Comparison of ENCODE assay signal across 8 cellular contexts in genomic region chr17:58121925-58122324, GRCh38. TPM values are rescaled to one million over a fixed set of nuclear protein-coding genes. Genes with fewer than 3 reads are reported as not detected.
A peak's percentile ranks its signal among the peaks of the same experiment; 100 is the strongest.
DNase-seq lines count a peak whose midpoint lies in the region; ATAC-seq, FAIRE-seq and TF ChIP-seq lines count a peak whose summit lies in the region.

No MANE protein-coding gene starts in this region.

- peak; percentile 84 for FAIRE-seq in K562 (lab: Jason Lieb, UNC)

- H3K27me3 ChIP-seq in K562 (ENCODE audit: control insufficient read depth in 2 of 2, insufficient read depth in 2 of 2, low read length in 2 of 2), result peaks cover 2 to 4% of the 10 kb centered on the region in 2 experiments; a peak in 3 of 5 replicates
- no peaks in the 10 kb centered on the region for H3K27me3 ChIP-seq in right atrium auricular region
- H3K27me3 ChIP-seq in psoas muscle (ENCODE audit: insufficient read depth in 3 of 3, low read length in 2 of 3), result peaks cover 0 to 4% (median 0%) of the 10 kb centered on the region in 3 donors

- H3K27me3 Mint-ChIP-seq in neural crest cell (ENCODE audit: low read depth), result peaks cover 59% of the 10 kb centered on the region

- H3K36me3 ChIP-seq in K562 (ENCODE audit: control insufficient read depth, insufficient read depth, low read length) (no peaks in the 10 kb centered on the region), right atrium auricular region (no peaks in the 10 kb centered on the region), psoas muscle (ENCODE audit: insufficient read depth in 1 of 2, low read depth in 1 of 2) (no peaks in the 10 kb centered on the region)

- ATAC-seq in K562, result peak; percentile 75
- ATAC-seq in GM18870 (IDR thresholded peaks at IDR 0.05; ENCODE audit: unreplicated experiment), result no peak
- ATAC-seq in psoas muscle, result no peak

- H4K20me1 ChIP-seq in K562 (replicated peaks; ENCODE audit: control insufficient read depth, insufficient read depth, low read length), result no peaks in the 10 kb centered on the region

- H3K27ac Mint-ChIP-seq in neural crest cell (ENCODE audit: unreplicated experiment), result no peak overlapping the region

- TF ChIP-seq CTCF in GM12864 (IDR thresholded peaks at IDR 0.05; ENCODE audit: low read depth, low read length, missing control alignments), result peak; percentile 18
- peak; percentile 63 to 94 (median 87) for TF ChIP-seq CTCF in K562 (IDR thresholded peaks at IDR 0.05 in 2 of 3, conservative IDR thresholded peaks at IDR 0.05 in 1 of 3; ENCODE audit: insufficient read depth in 2 of 3, low read depth in 1 of 3, low read length in 3 of 3)
- TF ChIP-seq CTCF in neural crest cell (conservative IDR thresholded peaks at IDR 0.05), result peak; percentile 48
- no peak for TF ChIP-seq CTCF in right atrium auricular region (IDR thresholded peaks at IDR 0.05)
- no peak for TF ChIP-seq CTCF in psoas muscle (IDR thresholded peaks at IDR 0.05)

- H3K9me3 ChIP-seq in K562 (replicated peaks; ENCODE audit: control insufficient read depth, insufficient read depth, low read depth, low read length), result no peaks in the 10 kb centered on the region
- no peaks in the 10 kb centered on the region for H3K9me3 ChIP-seq in right atrium auricular region
- H3K9me3 ChIP-seq in psoas muscle, result no peaks in the 10 kb centered on the region

- 0% methylated on average over 5 of the region's 5 CpGs for WGBS in K562 (ENCODE audit: insufficient coverage, low coverage, missing lambda C conversion rate)
- 54 to 66% (median 57%) methylated on average over 5 of the region's 5 CpGs for WGBS in psoas muscle, 3 donors

- no peak overlapping the region for H3K4me3 Mint-ChIP-seq in neural crest cell

- BruUV-seq in K562 (replicated peaks; lab: Mats Ljungman, UMichigan), result no TSS peak

- peak; percentile 75 to 83 for TF ChIP-seq RAD21 in K562 (CRISPR knock-in tag; conservative IDR thresholded peaks at IDR 0.05 in 1 of 2, IDR thresholded peaks at IDR 0.05 in 1 of 2)

- TF ChIP-seq EP300 in K562 (IDR thresholded peaks at IDR 0.05; ENCODE audit: low read length), result no peak

- H3K36me3 Mint-ChIP-seq in neural crest cell (ENCODE audit: low read depth), result no peaks in the 10 kb centered on the region

- DNase-seq in CD1c-positive myeloid dendritic cell (ENCODE audit: extremely low spot score) (peak; percentile 30), GM12864 (ENCODE audit: low read depth) (no peak), NOMO-1 treated with dmso at 0.1 percent for 144 hours (lab: John Stamatoyannopoulos, UW; ENCODE audit: unreplicated experiment) (peak; percentile 0), K562 (ENCODE audit: extremely low read depth in 1 of 4, low spot score in 3 of 4) (peak; percentile 17 to 60 (median 30)), neural crest cell (ENCODE audit: low read depth, low spot score) (no peak), right atrium auricular region (ENCODE audit: low spot score) (no peak), psoas muscle (no peak)

- no peak overlapping the region for H3K27ac ChIP-seq in K562 (ENCODE audit: extremely low read depth, low read depth, low read length)
- no peak overlapping the region for H3K27ac ChIP-seq in right atrium auricular region
- no peak overlapping the region for H3K27ac ChIP-seq in psoas muscle

- peaks cover 3% of the 10 kb centered on the region for H3K9me3 Mint-ChIP-seq in neural crest cell

- no peaks in the 10 kb centered on the region for H3K4me1 Mint-ChIP-seq in neural crest cell

- H3K9me1 ChIP-seq in K562 (ENCODE audit: control insufficient read depth, insufficient read depth, low read length), result no peaks in the 10 kb centered on the region

- H3K4me1 ChIP-seq in K562 (replicated peaks in 1 of 2; ENCODE audit: control insufficient read depth in 2 of 2, insufficient read depth in 2 of 2, low read length in 2 of 2) (no peaks in the 10 kb centered on the region), right atrium auricular region (no peaks in the 10 kb centered on the region), psoas muscle (no peaks in the 10 kb centered on the region)

- H2AFZ ChIP-seq in K562 (ENCODE audit: low read depth, low read length), result no peak overlapping the region

- H3K79me2 ChIP-seq in K562 (ENCODE audit: control insufficient read depth, insufficient read depth, low read length), result no peaks in the 10 kb centered on the region

- no peak overlapping the region for H3K4me2 ChIP-seq in K562 (ENCODE audit: insufficient read depth, low read length)

- H3K9ac ChIP-seq in K562 (ENCODE audit: insufficient read depth in 1 of 2, low read depth in 2 of 2, low read length in 2 of 2), result no peak overlapping the region

- intact Hi-C loops in K562 (cut with micrococcal nuclease), result loop anchor here (1.0 to 5.0 kb wide), 3 partner anchors 50 to 325 kb away; no protein-coding TSS in a partner anchor
- intact Hi-C loops in psoas muscle (cut with DNase I), result no loop called here

- POLR2A ChIA-PET in K562 (lab: Yijun Ruan, JAX), result no interaction called here

- no peak overlapping the region for H3K4me3 ChIP-seq in GM12864 (ENCODE audit: low read depth, low read length)
- no peak overlapping the region for H3K4me3 ChIP-seq in K562
- H3K4me3 ChIP-seq in right atrium auricular region, result no peak overlapping the region
- H3K4me3 ChIP-seq in psoas muscle, result no peak overlapping the region

- in situ Hi-C loops in K562 (cut with MboI), result loop anchor here (10.0 to 25.0 kb wide), 2 partner anchors 333 to 985 kb away; no protein-coding TSS in a partner anchor

- CTCF ChIA-PET in K562 (lab: Yijun Ruan, JAX; ENCODE audit: low intra/inter-chr PET ratio), result interaction anchor here (0.6 to 1.5 kb wide), 4 partner anchors 323 to 356 kb away, joined by 3 to 12 read pairs (median 3); no protein-coding TSS in a partner anchor

- no peak for TF ChIP-seq POLR2A in K562 (conservative IDR thresholded peaks at IDR 0.05)

RNA-seq across cellular contexts. Expression of gene OR4D1, which starts 26.3 kb away (rescaled TPM):
- not detected in 2 replicates for total RNA-seq in K562 (2011; cell fraction: chromatin; rRNA removed; ENCODE audit: low replicate concordance)
- total RNA-seq in K562 (2011; cell fraction: nucleolus; rRNA removed), result not detected in 2 replicates
- not detected in 2 replicates for total RNA-seq in K562 (2011; cell fraction: nucleoplasm; rRNA removed)
- not detected in 2 replicates for total RNA-seq in K562 (2014; rRNA removed)
- not detected in 2 replicates for total RNA-seq in K562 (2014; rRNA removed; fragmentation: Illumina TruSeq; extraction: Trizol)
- not detected in 2 replicates for total RNA-seq in K562 (2015; rRNA removed; fragmentation: Illumina TruSeq; extraction: Trizol)
- total RNA-seq in K562 (2021), result not detected in 2 replicates
- polyA plus RNA-seq in K562 (2011; rRNA removed), result not detected in 2 replicates
- not detected in 2 replicates for polyA plus RNA-seq in K562 (2011; cell fraction: cytosol; rRNA removed)
- not detected in 2 replicates for polyA plus RNA-seq in K562 (2011; cell fraction: nucleus; rRNA removed)
- polyA plus RNA-seq in K562 (2012), result not detected in 2 replicates
- polyA plus RNA-seq in K562 (2014; fragmentation: Illumina TruSeq; extraction: Trizol), result not detected in 2 replicates
- polyA plus RNA-seq in K562 (2014; fragmentation: Nextera tagmentation; extraction: Ambion mirVana), result not detected
- polyA plus RNA-seq in K562 (2014; rRNA removed), result not detected in 2 replicates
- polyA minus RNA-seq in K562 (2011; rRNA and poly(A)+ RNA removed), result not detected in 2 replicates
- polyA minus RNA-seq in K562 (2011; cell fraction: cytosol; rRNA and poly(A)+ RNA removed), result not detected in 2 replicates
- polyA minus RNA-seq in K562 (2011; cell fraction: nucleus; rRNA and poly(A)+ RNA removed), result not detected in 2 replicates
- total RNA-seq in neural crest cell, result 0.12 TPM in 1 of 2 replicates, not detected in the other
- not detected for total RNA-seq in right atrium auricular region
- not detected for total RNA-seq in psoas muscle
- under 1 TPM in 2 of 3 donors, not detected in 1; 0.03 TPM for polyA plus RNA-seq in psoas muscle

RNA-seq across cellular contexts. Expression of gene DYNLL2, which starts 38.7 kb away (rescaled TPM):
- 14.2 and 14.6 TPM in 2 replicates for total RNA-seq in K562 (2011; cell fraction: chromatin; rRNA removed; ENCODE audit: low replicate concordance)
- total RNA-seq in K562 (2011; cell fraction: nucleolus; rRNA removed), result 8.4 and 9.3 TPM in 2 replicates
- 17.1 and 28.1 TPM in 2 replicates for total RNA-seq in K562 (2011; cell fraction: nucleoplasm; rRNA removed)
- 13.0 and 17.2 TPM in 2 replicates for total RNA-seq in K562 (2014; rRNA removed)
- total RNA-seq in K562 (2014; rRNA removed; fragmentation: Illumina TruSeq; extraction: Trizol), result 12.8 and 15.0 TPM in 2 replicates
- total RNA-seq in K562 (2015; rRNA removed; fragmentation: Illumina TruSeq; extraction: Trizol), result 11.2 and 11.9 TPM in 2 replicates
- total RNA-seq in K562 (2021), result 19.1 and 24.5 TPM in 2 replicates
- 12.2 and 18.4 TPM in 2 replicates for polyA plus RNA-seq in K562 (2011; rRNA removed)
- polyA plus RNA-seq in K562 (2011; cell fraction: cytosol; rRNA removed), result 11.2 and 12.5 TPM in 2 replicates
- polyA plus RNA-seq in K562 (2011; cell fraction: nucleus; rRNA removed), result 8.7 and 10.1 TPM in 2 replicates
- polyA plus RNA-seq in K562 (2012), result 19.5 and 41.0 TPM in 2 replicates
- polyA plus RNA-seq in K562 (2014; fragmentation: Illumina TruSeq; extraction: Trizol), result 23.8 and 26.0 TPM in 2 replicates
- 1 to 10 TPM; 1.8 to 2.3 TPM for polyA plus RNA-seq in K562 (2014; fragmentation: Nextera tagmentation; extraction: Ambion mirVana)
- polyA plus RNA-seq in K562 (2014; rRNA removed), result 19.9 and 22.6 TPM in 2 replicates
- 16.5 and 19.5 TPM in 2 replicates for polyA minus RNA-seq in K562 (2011; rRNA and poly(A)+ RNA removed)
- 5.9 and 10.6 TPM in 2 replicates for polyA minus RNA-seq in K562 (2011; cell fraction: cytosol; rRNA and poly(A)+ RNA removed)
- polyA minus RNA-seq in K562 (2011; cell fraction: nucleus; rRNA and poly(A)+ RNA removed), result 5.9 and 9.1 TPM in 2 replicates
- 95.9 and 99.9 TPM in 2 replicates for total RNA-seq in neural crest cell
- total RNA-seq in right atrium auricular region, result 10 to 100 TPM; 27.7 to 27.9 TPM
- total RNA-seq in psoas muscle, result 10 to 100 TPM; 45.5 to 51.1 (median 47.2) TPM
- polyA plus RNA-seq in psoas muscle, result 10 to 100 TPM; 28.9 to 84.3 (median 44.0) TPM

RNA-seq across cellular contexts. Expression of gene OR4D2, which starts 44.9 kb away (rescaled TPM):
- not detected in 2 replicates for total RNA-seq in K562 (2011; cell fraction: chromatin; rRNA removed; ENCODE audit: low replicate concordance)
- total RNA-seq in K562 (2011; cell fraction: nucleolus; rRNA removed), result not detected in 2 replicates
- total RNA-seq in K562 (2011; cell fraction: nucleoplasm; rRNA removed), result not detected in 2 replicates
- total RNA-seq in K562 (2014; rRNA removed) (not detected in 2 replicates), K562 (2014; rRNA removed; fragmentation: Illumina TruSeq; extraction: Trizol) (not detected in 2 replicates), K562 (2015; rRNA removed; fragmentation: Illumina TruSeq; extraction: Trizol) (not detected in 2 replicates), K562 (2021) (not detected in 2 replicates), neural crest cell (not detected in 2 replicates), right atrium auricular region (not detected), psoas muscle (not detected)
- polyA plus RNA-seq in K562 (2011; rRNA removed) (not detected in 2 replicates), K562 (2014; fragmentation: Illumina TruSeq; extraction: Trizol) (not detected in 2 replicates), K562 (2014; fragmentation: Nextera tagmentation; extraction: Ambion mirVana) (not detected), K562 (2014; rRNA removed) (not detected in 2 replicates), psoas muscle (not detected)
- polyA plus RNA-seq in K562 (2011; cell fraction: cytosol; rRNA removed), result not detected in 2 replicates
- not detected in 2 replicates for polyA plus RNA-seq in K562 (2011; cell fraction: nucleus; rRNA removed)
- polyA plus RNA-seq in K562 (2012), result not detected in 2 replicates
- not detected in 2 replicates for polyA minus RNA-seq in K562 (2011; rRNA and poly(A)+ RNA removed)
- not detected in 2 replicates for polyA minus RNA-seq in K562 (2011; cell fraction: cytosol; rRNA and poly(A)+ RNA removed)
- polyA minus RNA-seq in K562 (2011; cell fraction: nucleus; rRNA and poly(A)+ RNA removed), result not detected in 2 replicates

Comparison
In these comparisons a context has a peak if more than half of its experiments do, and no peak if none do; other contexts are left out.
1. DNase-seq: peak in CD1c-positive myeloid dendritic cell (single experiment), NOMO-1 treated with dmso at 0.1 percent for 144 hours (single experiment) and K562 (4 of 4); none in GM12864 (single experiment), neural crest cell (single experiment), right atrium auricular region (single experiment) and psoas muscle (0 of 2).
2. CTCF ChIP-seq: peak in GM12864 (single experiment), K562 (3 of 3) and neural crest cell (single experiment); none in right atrium auricular region (0 of 2) and psoas muscle (single experiment).